1 cellular context compared by ENCODE assay signal in genomic region chr12:55019784-55020183, GRCh38.
TF ChIP-seq lines count a peak whose summit lies in the region.

Gene NEUROD4 (plus strand): TSS chr12:55019974. CDS start chr12:55026440, 6,466 bp downstream.

TF ChIP-seq in HEK293, 187 proteins besides CTCF, POLR2A, EP300 and RAD21 (continued from another document):
- peak; percentile 98 for TF ChIP-seq REST (tag by site-specific recombination; IDR thresholded peaks at IDR 0.05)
- TF ChIP-seq SP3 (tag by site-specific recombination; IDR thresholded peaks at IDR 0.05): peak; percentile 25; the same call in 1 of the 2 replicates
